ENCODE assay signal across 8 cellular contexts in the genomic region with DNA sequence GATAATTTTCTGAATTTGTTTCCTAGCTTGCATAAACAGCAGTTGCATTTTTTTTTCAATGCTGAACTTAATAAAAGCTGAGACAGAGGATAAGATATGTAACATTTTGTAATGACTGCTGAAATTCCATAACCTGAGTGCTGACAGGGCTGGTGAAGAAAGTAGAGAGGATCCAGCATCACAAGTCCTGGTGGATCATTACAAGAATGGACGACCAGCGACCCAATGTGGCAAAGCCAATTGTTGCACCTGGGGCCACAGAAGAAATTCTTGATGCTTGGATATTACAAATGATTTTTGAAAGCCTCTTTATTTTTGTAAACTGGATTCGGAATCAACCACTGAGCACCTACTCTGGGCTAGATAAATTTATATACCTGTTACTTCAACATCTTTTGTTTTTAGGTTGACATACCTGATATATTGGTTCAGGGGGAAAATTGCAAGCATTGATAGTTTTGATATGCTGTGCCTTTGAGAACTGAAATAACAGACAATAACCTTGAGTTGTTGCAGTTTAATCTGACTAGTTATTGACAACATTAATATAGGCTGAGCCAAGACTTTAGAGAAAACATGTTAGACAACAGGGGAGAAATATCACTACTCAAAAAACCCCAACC. TPM values are rescaled to one million over a fixed set of nuclear protein-coding genes. Genes with fewer than 3 reads are reported as not detected.
DNase-seq lines count a peak whose midpoint lies in the region; ATAC-seq, FAIRE-seq and TF ChIP-seq lines count a peak whose summit lies in the region.

No MANE protein-coding gene starts in this region.

- H3K4me3 ChIP-seq in endodermal cell (ENCODE audit: low read length) (no peak overlapping the region), testis (no peak overlapping the region)

- H3K4me1 Mint-ChIP-seq in WTC11 (peaks cover 14% of the 10 kb centered on the region), endodermal cell (peaks cover 4% of the 10 kb centered on the region)

- WGBS in endodermal cell (ENCODE audit: insufficient coverage in 1 of 2, insufficient read length in 1 of 2), 2 experiments = 0 to 4% methylated on average over 2 to 3 of the region's 3 CpGs
- WGBS in testis, 2 donors = 15 to 38% methylated on average over 3 of the region's 3 CpGs

- H3K27me3 ChIP-seq in endodermal cell (ENCODE audit: control insufficient read depth, insufficient read depth, low read length, poor library complexity, severe bottlenecking) (no peaks in the 10 kb centered on the region), testis (no peaks in the 10 kb centered on the region)

- TF ChIP-seq POLR2A in GM12892 (IDR thresholded peaks at IDR 0.05; ENCODE audit: low read depth, low read length) (no peak), testis (IDR thresholded peaks at IDR 0.05) (no peak)

- CTCF ChIA-PET in WTC11 (lab: Charles Lee) = interaction anchor here (1.7 to 2.0 kb wide), 2 partner anchors 112 to 114 kb away, joined by 5 to 9 read pairs; no protein-coding TSS in a partner anchor

- H3K27ac ChIP-seq in endodermal cell (ENCODE audit: low read depth, low read length) (no peak overlapping the region), testis (no peak overlapping the region)

- H3K9me3 ChIP-seq in endodermal cell (ENCODE audit: control insufficient read depth, low read length) (no peaks in the 10 kb centered on the region), testis (no peaks in the 10 kb centered on the region)

- no peaks in the 10 kb centered on the region for H3K36me3 ChIP-seq in endodermal cell (ENCODE audit: control insufficient read depth, insufficient read depth, low read length)
- H3K36me3 ChIP-seq in testis (ENCODE audit: low read depth, missing control alignments) = no peaks in the 10 kb centered on the region

- peak; percentile 94 for FAIRE-seq in GM12892 (lab: Jason Lieb, UNC)

- H3K27ac Mint-ChIP-seq in WTC11 = no peak overlapping the region
- H3K27ac Mint-ChIP-seq in endodermal cell = no peak overlapping the region

- H3K4me1 ChIP-seq in endodermal cell (ENCODE audit: control insufficient read depth, insufficient read depth, low read length) (no peaks in the 10 kb centered on the region), testis (peaks cover 2% of the 10 kb centered on the region)

- no peaks in the 10 kb centered on the region for H3K27me3 Mint-ChIP-seq in WTC11 (ENCODE audit: low read depth)
- H3K27me3 Mint-ChIP-seq in endodermal cell (ENCODE audit: insufficient read depth) = no peaks in the 10 kb centered on the region

- H3K36me3 Mint-ChIP-seq in WTC11 (no peaks in the 10 kb centered on the region), endodermal cell (ENCODE audit: low read depth) (no peaks in the 10 kb centered on the region)

- peak; percentile 48 for TF ChIP-seq CTCF in WTC11 (IDR thresholded peaks at IDR 0.05)
- peak; percentile 96 for TF ChIP-seq CTCF in endodermal cell (conservative IDR thresholded peaks at IDR 0.05)
- peak in 2 of 3 experiments; percentile 61 to 69 for TF ChIP-seq CTCF in testis (IDR thresholded peaks at IDR 0.05)

- ATAC-seq in WTC11 = no peak
- no peak for ATAC-seq in HG02938 (IDR thresholded peaks at IDR 0.05; ENCODE audit: unreplicated experiment)

- H3K9ac ChIP-seq in endodermal cell (ENCODE audit: extremely low read depth, low read length, poor library complexity, severe bottlenecking) = no peak overlapping the region

- H3K9me3 Mint-ChIP-seq in WTC11 = no peaks in the 10 kb centered on the region
- no peaks in the 10 kb centered on the region for H3K9me3 Mint-ChIP-seq in endodermal cell

- intact Hi-C loops in testis (cut with DNase I; ENCODE audit: low total_unique reads) = no loop called here

- peak; percentile 70 for DNase-seq in AG08396 (ENCODE audit: low spot score)
- DNase-seq in GM12892 (ENCODE audit: insufficient read length) = no peak
- DNase-seq in NCI-H2171 treated with DMSO at 0.1 percent for 48 hours (lab: John Stamatoyannopoulos, UW) = peak; percentile 53
- DNase-seq in WTC11 (ENCODE audit: low spot score) = peak; percentile 73
- peak; percentile 90 for DNase-seq in endodermal cell
- peak; percentile 74 for DNase-seq in midbrain (lab: John Stamatoyannopoulos, UW)
- DNase-seq in testis = peak; percentile 77

- H3K4me3 Mint-ChIP-seq in WTC11 (no peak overlapping the region), endodermal cell (no peak overlapping the region)

- POLR2A ChIA-PET in WTC11 (lab: Charles Lee) = no interaction called here

TF ChIP-seq in WTC11, 78 proteins besides CTCF, POLR2A, EP300 and RAD21:
- TF ChIP-seq ZNF232 (CRISPR knock-in tag; IDR thresholded peaks at IDR 0.05) (peak; percentile 23; the same call in 1 of the 2 replicates), CREB1 (CRISPR knock-in tag; IDR thresholded peaks at IDR 0.05) (no peak)

RNA-seq across cellular contexts. Expression of a gene that starts 3.9 kb away (rescaled TPM):
- 77.4 TPM for polyA plus RNA-seq in GM12892 (2012; ENCODE audit: missing spikeins)
- total RNA-seq in WTC11 (2021) (71.6 to 82.9 TPM (median 74.6 TPM) in 3 replicates), endodermal cell (10 to 100 TPM; 59.9 to 67.4 TPM), testis (10 to 100 TPM; 68.4 to 84.4 TPM)
- polyA plus RNA-seq in endodermal cell (2013, experiment 1 of 2) = 108 TPM
- 94.9 TPM for polyA plus RNA-seq in endodermal cell (2013, experiment 2 of 2)
- 143 TPM for polyA plus RNA-seq in testis (ENCODE audit: insufficient read depth, low read depth, low replicate concordance)

RNA-seq across cellular contexts. Expression of a gene that starts 45.6 kb away (rescaled TPM):
- polyA plus RNA-seq in GM12892 (2012; ENCODE audit: missing spikeins) = 55.9 TPM
- total RNA-seq in WTC11 (2021) = 55.9 to 68.9 TPM (median 61.3 TPM) in 3 replicates
- total RNA-seq in endodermal cell = 10 to 100 TPM; 63.8 to 74.8 TPM
- polyA plus RNA-seq in endodermal cell (2013, experiment 1 of 2) = 72.0 TPM
- polyA plus RNA-seq in endodermal cell (2013, experiment 2 of 2) = 64.4 TPM
- total RNA-seq in testis = 10 to 100 TPM; 30.0 to 36.1 TPM
- 88.6 TPM for polyA plus RNA-seq in testis (ENCODE audit: insufficient read depth, low read depth, low replicate concordance)

RNA-seq across cellular contexts. Expression of a gene that starts 45.7 kb away (rescaled TPM):
- polyA plus RNA-seq in GM12892 (2012; ENCODE audit: missing spikeins) = 158 TPM
- 95.6 to 114 TPM (median 104 TPM) in 3 replicates for total RNA-seq in WTC11 (2021)
- total RNA-seq in endodermal cell = 100 to 1,000 TPM; 103 to 116 TPM
- polyA plus RNA-seq in endodermal cell (2013, experiment 1 of 2) = 130 TPM
- 121 TPM for polyA plus RNA-seq in endodermal cell (2013, experiment 2 of 2)
- total RNA-seq in testis = 10 to 100 TPM; 70.4 to 88.1 TPM
- polyA plus RNA-seq in testis (ENCODE audit: insufficient read depth, low read depth, low replicate concordance) = 138 TPM
